In genomic region chr3:9278498-9278897, GRCh38 we compare ENCODE assay signal across 20 cellular contexts.
"Had no signal": no experiment of that assay in that cellular context is flagged by ENCODE, and none has a peak within 500 bp of the region (broad histone marks: within the 10 kb centered on the region; RNA-seq: fewer than 3 reads in every experiment).

No MANE protein-coding gene starts in this region.

- H3K36me3 Mint-ChIP-seq: T-cell had no signal

- H3K27ac ChIP-seq: foreskin keratinocyte, right lobe of liver, testis, uterus, WERI-Rb-1 had no signal

- H3K27me3 ChIP-seq: foreskin keratinocyte, right lobe of liver, testis, uterus had no signal

- ATAC-seq: foreskin keratinocyte; right lobe of liver; stimulated activated memory B cell treated with anti-CD40 and anti-IgM and Interleukin-4, amounts not matched to agents 10 μg/mL and 1 μg/mL and 100 μg/mL, for 72 hours; T-cell had no signal

- H3K27ac Mint-ChIP-seq: activated naive CD8-positive, alpha-beta T cell treated with anti-CD3 and anti-CD28 coated beads, Interleukin-2, amount 10 ng/mL, durations not matched to agents 7 days and 5 days; activated T-cell treated with anti-CD3 and anti-CD28 coated beads, Interleukin-2, amount 50 U/mL, for 24 hours; activated T-helper 2 cell treated with anti-CD3 and anti-CD28 coated beads, Interferon-gamma antibody, Interleukin-2, Interleukin-4, amounts not matched to agents 10 μg/mL and 5 μg/mL and 100 μg/mL, durations not matched to agents 14 hours and 24 hours and 36 hours; nephron; stimulated activated memory B cell treated with anti-CD40 and anti-IgM and Interleukin-4, amounts not matched to agents 10 μg/mL and 1 μg/mL and 100 μg/mL, for 72 hours; T-cell; T-helper 2 cell treated with Interferon-gamma antibody and Interleukin-4, amounts not matched to agents 5 μg/mL and 100 μg/mL, for 36 hours had no signal

- H3K9me3 Mint-ChIP-seq: nephron had no signal

- DNase-seq: activated CD4-positive, alpha-beta T cell treated with anti-CD3 and anti-CD28 coated beads, Interleukin-2, amount 50 U/mL, for 1 hour; activated CD4-positive, CD25-positive, alpha-beta regulatory T cell treated with anti-CD3 and anti-CD28 coated beads, Interleukin-2, amount 50 U/mL, for 72 hours; activated naive CD4-positive, alpha-beta T cell; activated naive CD8-positive, alpha-beta T cell treated with anti-CD3 and anti-CD28 coated beads, Interleukin-2, amount 10 ng/mL, durations not matched to agents 7 days and 5 days; activated T-cell treated with anti-CD3 and anti-CD28 coated beads, Interleukin-2, amount 50 U/mL, for 24 hours; amniotic stem cell; erythroblast; foreskin keratinocyte; hippocampal formation; right lobe of liver; small intestine; stimulated activated CD4-positive, alpha-beta T cell treated with anti-CD3 and anti-CD28 coated beads, Interleukin-2, amount 100 ng/mL, for 24 hours; T-cell; testis; uterus; WERI-Rb-1 had no signal

- H3K4me1 ChIP-seq: foreskin keratinocyte, right lobe of liver, uterus had no signal

- H3K4me3 ChIP-seq: right lobe of liver, testis, uterus had no signal

- H3K4me3 Mint-ChIP-seq: activated naive CD8-positive, alpha-beta T cell treated with anti-CD3 and anti-CD28 coated beads, Interleukin-2, amount 10 ng/mL, durations not matched to agents 7 days and 5 days; activated T-cell treated with anti-CD3 and anti-CD28 coated beads, Interleukin-2, amount 50 U/mL, for 24 hours; nephron; stimulated activated memory B cell treated with anti-CD40 and anti-IgM and Interleukin-4, amounts not matched to agents 10 μg/mL and 1 μg/mL and 100 μg/mL, for 72 hours; T-cell; T-helper 2 cell treated with Interferon-gamma antibody and Interleukin-4, amounts not matched to agents 5 μg/mL and 100 μg/mL, for 36 hours had no signal

- H3K9me3 ChIP-seq: right lobe of liver, testis, uterus had no signal

- H3K36me3 ChIP-seq: right lobe of liver, uterus, WERI-Rb-1 had no signal

- H3K4me1 Mint-ChIP-seq: activated naive CD8-positive, alpha-beta T cell treated with anti-CD3 and anti-CD28 coated beads, Interleukin-2, amount 10 ng/mL, durations not matched to agents 7 days and 5 days; stimulated activated memory B cell treated with anti-CD40 and anti-IgM and Interleukin-4, amounts not matched to agents 10 μg/mL and 1 μg/mL and 100 μg/mL, for 72 hours; T-cell had no signal
